18 cellular contexts compared by ENCODE assay signal in genomic region chrX:48451708-48452107, GRCh38.
A peak's percentile ranks its signal among the peaks of the same experiment; 100 is the strongest.
DNase-seq lines count a peak whose midpoint lies in the region; ATAC-seq and TF ChIP-seq lines count a peak whose summit lies in the region.
"Had no signal": no experiment of that assay in that cellular context is flagged by ENCODE, and none has a peak within 500 bp of the region (broad histone marks: within the 10 kb centered on the region; RNA-seq: fewer than 3 reads in every experiment).

No MANE protein-coding gene starts in this region.

- no peak overlapping the region for H3K27ac ChIP-seq in substantia nigra (ENCODE audit: low read depth, low read length, poor library complexity, severe bottlenecking)
- H3K27ac ChIP-seq: BLaER1, C4-2B, GM23248 had no signal

- peak; percentile 0 for DNase-seq in GM20000 (ENCODE audit: low spot score)
- peak; percentile 30 for DNase-seq in OCI-M1 (lab: John Stamatoyannopoulos, UW)
- peak; percentile 37 for DNase-seq in amniotic epithelial cell (ENCODE audit: low read depth)
- peak; percentile 31 to 72 for DNase-seq in erythroblast (lab: John Stamatoyannopoulos, UW)
- no peak for DNase-seq in substantia nigra (lab: John Stamatoyannopoulos, UW)
- DNase-seq: Caco-2; CD4-positive, CD25-positive, alpha-beta regulatory T cell; CD8-positive, alpha-beta T cell; DMS153; DND-41; GM23248; H7; HCEC 1CT had no signal

- no peak for ATAC-seq in GM21447 (IDR thresholded peaks at IDR 0.05; ENCODE audit: unreplicated experiment)
- ATAC-seq in GM19328 (IDR thresholded peaks at IDR 0.05; ENCODE audit: unreplicated experiment): no peak
- no peak for ATAC-seq in HG03342 (IDR thresholded peaks at IDR 0.05; ENCODE audit: unreplicated experiment)
- ATAC-seq: CD8-positive, alpha-beta T cell had no signal

- TF ChIP-seq POLR2A in erythroblast (IDR thresholded peaks at IDR 0.05; ENCODE audit: low read length): no peak

- no peak for TF ChIP-seq CTCF in GM20000 (IDR thresholded peaks at IDR 0.05; ENCODE audit: extremely low read depth, missing control alignments)

Comparison
In these comparisons a context has a peak if more than half of its experiments do, and no peak if none do; other contexts are left out.
1. DNase-seq: peak in GM20000 (single experiment), OCI-M1 (single experiment), amniotic epithelial cell (single experiment) and erythroblast (2 of 2); none in substantia nigra (0 of 49).